11 cellular contexts compared by ENCODE assay signal in the genomic region with DNA sequence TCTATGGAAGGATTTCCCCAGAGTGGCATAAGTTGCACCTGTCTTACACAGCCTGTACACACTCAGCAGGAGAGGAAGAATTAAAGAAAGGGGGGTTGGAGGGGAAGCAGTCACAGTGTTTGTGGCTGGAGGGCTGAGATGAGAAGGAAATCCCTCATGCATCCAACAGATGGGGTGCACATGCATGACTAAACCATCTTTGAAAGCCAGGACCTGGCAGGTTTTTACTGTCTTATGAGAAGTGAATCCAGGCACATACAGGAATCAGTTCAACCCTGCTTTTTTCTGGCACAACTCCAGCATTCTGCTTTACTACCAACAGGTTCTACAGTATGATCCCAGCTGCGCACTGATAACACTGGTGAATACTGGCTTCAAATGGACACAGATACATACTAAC.
DNase-seq lines count a peak whose midpoint lies in the region; ATAC-seq and TF ChIP-seq lines count a peak whose summit lies in the region.
"Had no signal": no experiment of that assay in that cellular context is flagged by ENCODE, and none has a peak within 500 bp of the region (broad histone marks: within the 10 kb centered on the region; RNA-seq: fewer than 3 reads in every experiment).

No MANE protein-coding gene starts in this region.

- TF ChIP-seq CTCF in epithelial cell of proximal tubule (conservative IDR thresholded peaks at IDR 0.05; ENCODE audit: low read depth, low read length): peak; percentile 5

- DNase-seq in DMS 273 (lab: John Stamatoyannopoulos, UW; ENCODE audit: unreplicated experiment) (peak; percentile 100), NCI-H1092 (lab: John Stamatoyannopoulos, UW) (peak; percentile 97), NCI-H748 (lab: John Stamatoyannopoulos, UW; ENCODE audit: unreplicated experiment) (peak; percentile 98), epithelial cell of proximal tubule (ENCODE audit: low read depth) (no peak), putamen (ENCODE audit: low spot score) (no peak), amygdala (lab: John Stamatoyannopoulos, UW) (no peak)
- DNase-seq in effector CD4-positive, alpha-beta T cell: no peak
- DNase-seq: midbrain, Right ventricle myocardium superior, transverse colon had no signal

- no peak overlapping the region for H3K4me3 ChIP-seq in epithelial cell of proximal tubule (ENCODE audit: low read depth, low read length)
- H3K4me3 ChIP-seq: transverse colon had no signal

- no peak for ATAC-seq in GM21367 (IDR thresholded peaks at IDR 0.05; ENCODE audit: unreplicated experiment)

Comparison
In these comparisons a context has a peak if more than half of its experiments do, and no peak if none do; other contexts are left out.
1. DNase-seq: peak in DMS 273 (single experiment), NCI-H1092 (single experiment) and NCI-H748 (single experiment); none in epithelial cell of proximal tubule (single experiment), putamen (single experiment), effector CD4-positive, alpha-beta T cell (single experiment) and amygdala (0 of 56).